Comparison of ENCODE assay signal across 2 cellular contexts in the genomic region with DNA sequence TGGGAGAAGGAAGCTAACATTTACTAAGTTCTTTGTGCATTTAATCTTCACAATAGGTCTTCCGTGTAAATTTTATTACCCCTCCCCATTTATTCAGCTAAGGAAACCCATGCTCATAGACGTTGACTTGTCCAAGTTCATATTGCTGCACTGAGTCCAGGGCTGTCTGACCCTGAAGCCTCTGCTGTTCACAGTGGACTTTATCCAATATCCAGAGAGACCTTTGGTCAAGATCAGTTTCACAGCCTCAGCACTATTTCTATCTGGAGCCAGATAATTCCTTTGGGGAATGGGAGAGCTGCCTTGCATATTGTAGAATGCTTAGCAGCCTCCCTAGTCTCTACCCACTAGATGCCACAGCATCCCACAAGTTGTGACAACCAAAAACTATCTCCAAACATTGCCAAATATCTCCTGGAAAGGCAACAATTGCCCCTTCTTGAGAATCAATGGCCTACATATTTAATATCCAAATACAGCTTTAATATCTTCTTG.
A peak's percentile ranks its signal among the peaks of the same experiment; 100 is the strongest.
TF ChIP-seq lines count a peak whose summit lies in the region.

No MANE protein-coding gene starts in this region.

TF ChIP-seq in liver, 16 proteins besides CTCF, POLR2A, EP300 and RAD21:
- TF ChIP-seq NR2F2 (IDR thresholded peaks at IDR 0.05): no peak
- no peak for TF ChIP-seq GABPA (IDR thresholded peaks at IDR 0.05 in 1 of 2, conservative IDR thresholded peaks at IDR 0.05 in 1 of 2)
- TF ChIP-seq HNF4A (conservative IDR thresholded peaks at IDR 0.05): peak; percentile 29 to 71

TF ChIP-seq in HepG2, 621 proteins besides CTCF, POLR2A, EP300 and RAD21:
- TF ChIP-seq ZMYM2 (CRISPR knock-in tag; IDR thresholded peaks at IDR 0.05) (no peak), ZNF773 (CRISPR knock-in tag; IDR thresholded peaks at IDR 0.05; ENCODE audit: borderline replicate concordance) (no peak), ZNF879 (CRISPR knock-in tag; IDR thresholded peaks at IDR 0.05) (no peak), ZEB1 (IDR thresholded peaks at IDR 0.05; ENCODE audit: insufficient replicate concordance, low read depth) (no peak), ZNF652 (CRISPR knock-in tag; IDR thresholded peaks at IDR 0.05; ENCODE audit: borderline replicate concordance, low read depth) (no peak), MXD4 (CRISPR knock-in tag; IDR thresholded peaks at IDR 0.05) (no peak), ZNF883 (CRISPR knock-in tag; IDR thresholded peaks at IDR 0.05; ENCODE audit: not compliant biosample characterization) (no peak), CENPT (CRISPR knock-in tag; IDR thresholded peaks at IDR 0.05; ENCODE audit: low read depth) (no peak), PAWR (CRISPR knock-in tag; IDR thresholded peaks at IDR 0.05; ENCODE audit: borderline replicate concordance) (no peak)
- TF ChIP-seq, protein P1, sequence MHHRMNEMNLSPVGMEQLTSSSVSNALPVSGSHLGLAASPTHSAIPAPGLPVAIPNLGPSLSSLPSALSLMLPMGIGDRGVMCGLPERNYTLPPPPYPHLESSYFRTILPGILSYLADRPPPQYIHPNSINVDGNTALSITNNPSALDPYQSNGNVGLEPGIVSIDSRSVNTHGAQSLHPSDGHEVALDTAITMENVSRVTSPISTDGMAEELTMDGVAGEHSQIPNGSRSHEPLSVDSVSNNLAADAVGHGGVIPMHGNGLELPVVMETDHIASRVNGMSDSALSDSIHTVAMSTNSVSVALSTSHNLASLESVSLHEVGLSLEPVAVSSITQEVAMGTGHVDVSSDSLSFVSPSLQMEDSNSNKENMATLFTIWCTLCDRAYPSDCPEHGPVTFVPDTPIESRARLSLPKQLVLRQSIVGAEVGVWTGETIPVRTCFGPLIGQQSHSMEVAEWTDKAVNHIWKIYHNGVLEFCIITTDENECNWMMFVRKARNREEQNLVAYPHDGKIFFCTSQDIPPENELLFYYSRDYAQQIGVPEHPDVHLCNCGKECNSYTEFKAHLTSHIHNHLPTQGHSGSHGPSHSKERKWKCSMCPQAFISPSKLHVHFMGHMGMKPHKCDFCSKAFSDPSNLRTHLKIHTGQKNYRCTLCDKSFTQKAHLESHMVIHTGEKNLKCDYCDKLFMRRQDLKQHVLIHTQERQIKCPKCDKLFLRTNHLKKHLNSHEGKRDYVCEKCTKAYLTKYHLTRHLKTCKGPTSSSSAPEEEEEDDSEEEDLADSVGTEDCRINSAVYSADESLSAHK (CRISPR knock-in tag; IDR thresholded peaks at IDR 0.05; ENCODE audit: borderline replicate concordance): no peak
